In the genomic region with DNA sequence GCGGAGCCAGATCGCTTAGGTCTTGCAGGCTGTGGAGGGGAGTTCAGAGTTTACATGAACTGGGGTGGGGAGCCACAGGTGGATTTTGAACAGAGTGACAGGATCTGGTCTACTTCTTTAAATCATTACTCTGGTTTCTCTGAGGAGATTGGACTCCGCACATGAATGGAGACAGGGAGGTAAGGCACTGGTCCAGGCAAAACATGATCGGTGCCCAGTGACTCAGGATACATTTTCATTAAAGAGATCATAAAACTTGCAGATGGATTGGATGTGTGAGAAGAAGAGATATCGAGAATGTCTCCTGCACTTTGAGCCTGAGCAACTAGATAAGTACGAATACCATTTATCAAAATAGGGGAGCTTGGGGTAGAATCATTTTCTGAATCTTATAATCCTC, we compare ENCODE assay signal across 31 cellular contexts.
"Had no signal": no experiment of that assay in that cellular context is flagged by ENCODE, and none has a peak within 500 bp of the region (broad histone marks: within the 10 kb centered on the region; RNA-seq: fewer than 3 reads in every experiment).

No MANE protein-coding gene starts in this region.

- H3K4me3 ChIP-seq: breast epithelium, dorsolateral prefrontal cortex, heart left ventricle, lower lobe of right lung, prostate gland, sigmoid colon, smooth muscle cell, suprapubic skin, tibial nerve had no signal

- H3K9me3 ChIP-seq: breast epithelium, heart left ventricle, lower lobe of right lung, prostate gland, sigmoid colon, SK-N-SH, suprapubic skin, tibial nerve had no signal

- H3K27me3 ChIP-seq: breast epithelium, dorsolateral prefrontal cortex, foreskin keratinocyte, heart left ventricle, sigmoid colon, suprapubic skin, tibial nerve had no signal

- DNase-seq: activated CD4-positive, alpha-beta memory T cell treated with anti-CD3 and anti-CD28 coated beads, Interleukin-2, amount 10 ng/mL, durations not matched to agents 7 days and 5 days; activated CD4-positive, alpha-beta T cell treated with anti-CD3 and anti-CD28 coated beads for 1 hour; activated CD4-positive, alpha-beta T cell treated with anti-CD3 and anti-CD28 coated beads, Interleukin-2, amount 10 ng/mL, durations not matched to agents 7 days and 5 days; activated CD8-positive, alpha-beta memory T cell treated with anti-CD3 and anti-CD28 coated beads, Interleukin-2, amount 50 U/mL, for 48 hours; activated gamma-delta T cell; activated naive CD4-positive, alpha-beta T cell treated with anti-CD3 and anti-CD28 coated beads, Interleukin-2, amount 10 ng/mL, durations not matched to agents 7 days and 5 days; activated naive CD8-positive, alpha-beta T cell treated with anti-CD3 and anti-CD28 coated beads, Interleukin-2, amount 10 ng/mL, durations not matched to agents 7 days and 5 days; activated T-cell treated with anti-CD3 and anti-CD28 coated beads, Interleukin-2, amount 50 U/mL, for 24 hours; central memory CD4-positive, alpha-beta T cell; dorsolateral prefrontal cortex; effector memory CD4-positive, alpha-beta T cell; foreskin keratinocyte; heart left ventricle; hypothalamus; immature natural killer cell; lower lobe of right lung; mesendoderm; natural killer cell; retina; sigmoid colon; SK-N-SH; stimulated activated CD4-positive, alpha-beta T cell treated with anti-CD3 and anti-CD28 coated beads, Interleukin-1b, Interleukin-23, amount 100 ng/mL, for 48 hours; stimulated activated CD4-positive, alpha-beta T cell treated with anti-CD3 and anti-CD28 coated beads, Interleukin-4, amount 100 ng/mL, for 4 hours; stimulated activated CD8-positive, alpha-beta memory T cell treated with anti-CD3 and anti-CD28 coated beads, Interleukin-4, amount 100 ng/mL, for 48 hours; stimulated activated naive CD8-positive, alpha-beta T cell treated with anti-CD3 and anti-CD28 coated beads, Interleukin-15, amount 100 ng/mL, for 72 hours; T-helper 2 cell had no signal

- H3K36me3 ChIP-seq: breast epithelium, heart left ventricle, lower lobe of right lung, prostate gland, sigmoid colon, suprapubic skin, tibial nerve had no signal

- H3K27ac ChIP-seq: breast epithelium, dorsolateral prefrontal cortex, foreskin keratinocyte, heart left ventricle, lower lobe of right lung, prostate gland, sigmoid colon, suprapubic skin had no signal
